Comparison of ENCODE assay signal across 24 cellular contexts in the genomic region with DNA sequence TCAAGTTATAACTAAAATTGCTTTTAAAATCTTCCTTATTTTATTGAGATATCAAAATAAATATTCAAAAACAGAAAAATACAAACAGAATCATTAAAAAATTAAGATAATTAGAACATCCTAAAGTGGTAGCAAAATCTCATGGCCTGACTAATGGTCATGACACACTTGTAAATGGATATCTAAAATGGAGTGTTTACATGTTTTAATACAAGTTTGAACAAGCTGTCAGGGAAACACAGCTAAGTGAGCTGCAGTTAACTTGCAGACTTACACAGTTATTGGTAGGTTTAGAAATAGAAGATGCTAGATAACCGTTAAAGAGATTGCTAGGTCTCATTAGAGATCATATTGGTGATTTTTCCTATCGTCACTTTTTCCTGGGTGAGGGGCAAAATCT.
DNase-seq lines count a peak whose midpoint lies in the region; ATAC-seq, FAIRE-seq and TF ChIP-seq lines count a peak whose summit lies in the region.
"Had no signal": no experiment of that assay in that cellular context is flagged by ENCODE, and none has a peak within 500 bp of the region (broad histone marks: within the 10 kb centered on the region; RNA-seq: fewer than 3 reads in every experiment).

No MANE protein-coding gene starts in this region.

- peak overlapping the region; percentile 84 for H3K27ac Mint-ChIP-seq in stimulated activated memory B cell treated with anti-CD40 and anti-IgM and Interleukin-4, amounts not matched to agents 10 μg/mL and 1 μg/mL and 100 μg/mL, for 72 hours

- 66 to 67% methylated on average over 2 of the region's 2 CpGs for WGBS in heart right ventricle, 2 donors

- H3K4me1 ChIP-seq in heart right ventricle, result peaks cover 2 to 62% (median 38%) of the 10 kb centered on the region in 9 donors
- H3K4me1 ChIP-seq: SJSA1 had no signal

- H3K36me3 Mint-ChIP-seq in stimulated activated memory B cell treated with anti-CD40 and anti-IgM and Interleukin-4, amounts not matched to agents 10 μg/mL and 1 μg/mL and 100 μg/mL, for 72 hours, result peaks cover 7% of the 10 kb centered on the region

- H3K36me3 ChIP-seq in heart right ventricle, result no peaks in the 10 kb centered on the region
- H3K36me3 ChIP-seq: cardiac muscle cell, tibial artery had no signal

- no peaks in the 10 kb centered on the region for H3K27me3 ChIP-seq in heart right ventricle
- H3K27me3 ChIP-seq: BLaER1 treated with 17β-estradiol and CSF1 and Interleukin-3, amounts not matched to agents 10 nM and 100 nM; SJSA1; tibial artery had no signal

- H3K4me3 Mint-ChIP-seq in stimulated activated memory B cell treated with anti-CD40 and anti-IgM and Interleukin-4, amounts not matched to agents 10 μg/mL and 1 μg/mL and 100 μg/mL, for 72 hours, result no peak overlapping the region

- DNase-seq in heart right ventricle (no peak), left cardiac atrium (no peak), RCC 7860 (ENCODE audit: low spot score) (no peak), fibroblast of villous mesenchyme (ENCODE audit: low read depth) (peak; percentile 19), amygdala (lab: John Stamatoyannopoulos, UW) (no peak), cerebellum (ENCODE audit: low spot score) (no peak), ecto neural progenitor cell (ENCODE audit: low spot score) (no peak)
- DNase-seq: activated CD4-positive, alpha-beta T cell treated with anti-CD3 and anti-CD28 coated beads, Interleukin-2, amount 50 U/mL, for 4 hours; activated effector memory CD4-positive, alpha-beta T cell treated with anti-CD3 and anti-CD28 coated beads, Interleukin-2, amount 50 U/mL, for 16 hours; effector CD8-positive, alpha-beta T cell; GDM1; mesenchymal stem cell; NCI-H2081 treated with DMSO at 0.1 percent for 48 hours; NCI-H69; occipital lobe; PC-3; T-helper 2 cell; tibial artery had no signal

- H3K9me3 Mint-ChIP-seq in stimulated activated memory B cell treated with anti-CD40 and anti-IgM and Interleukin-4, amounts not matched to agents 10 μg/mL and 1 μg/mL and 100 μg/mL, for 72 hours, result peaks cover 5% of the 10 kb centered on the region

- ATAC-seq in heart right ventricle (no peak), left cardiac atrium (no peak)
- ATAC-seq in stimulated activated memory B cell treated with anti-CD40 and anti-IgM and Interleukin-4, amounts not matched to agents 10 μg/mL and 1 μg/mL and 100 μg/mL, for 72 hours, result no peak
- ATAC-seq: HCT116, PC-3 had no signal

- intact Hi-C loops in heart right ventricle (cut with DNase I) (loop anchor here in 2 of 10 donors (5.0 to 10.0 kb wide), 3 partner anchors 99 to 651 kb away; a partner anchor contains a TSS), left cardiac atrium (cut with DNase I) (no loop called here)

- H3K27me3 Mint-ChIP-seq in stimulated activated memory B cell treated with anti-CD40 and anti-IgM and Interleukin-4, amounts not matched to agents 10 μg/mL and 1 μg/mL and 100 μg/mL, for 72 hours, result no peaks in the 10 kb centered on the region

- no peak overlapping the region for H3K4me3 ChIP-seq in heart right ventricle
- H3K4me3 ChIP-seq in fibroblast of villous mesenchyme (ENCODE audit: low read depth, low read length), result no peak overlapping the region
- H3K4me3 ChIP-seq: cardiac muscle cell, SJSA1, tibial artery had no signal

- TF ChIP-seq CTCF in heart right ventricle (IDR thresholded peaks at IDR 0.05), result no peak
- TF ChIP-seq CTCF in fibroblast of villous mesenchyme (IDR thresholded peaks at IDR 0.05; ENCODE audit: insufficient read depth, low read depth, low read length), result no peak

- H3K27ac ChIP-seq in heart right ventricle, result peak overlapping the region in 7 of 10 donors; percentile 69 to 81 (median 77)
- H3K27ac ChIP-seq: SJSA1 had no signal

- H3K4me1 Mint-ChIP-seq in stimulated activated memory B cell treated with anti-CD40 and anti-IgM and Interleukin-4, amounts not matched to agents 10 μg/mL and 1 μg/mL and 100 μg/mL, for 72 hours, result peaks cover 67% of the 10 kb centered on the region

- no peaks in the 10 kb centered on the region for H3K9me3 ChIP-seq in heart right ventricle
- H3K9me3 ChIP-seq: SJSA1, tibial artery had no signal

- FAIRE-seq in RCC 7860 (lab: Jason Lieb, UNC), result peak; percentile 46
- FAIRE-seq: HTR-8/SVneo had no signal
